In genomic region chr7:50330701-50331100, GRCh38 we compare ENCODE assay signal across 20 cellular contexts. TPM values are rescaled to one million over a fixed set of nuclear protein-coding genes. Genes with fewer than 3 reads are reported as not detected.
A peak's percentile ranks its signal among the peaks of the same experiment; 100 is the strongest.
DNase-seq lines count a peak whose midpoint lies in the region; ATAC-seq, FAIRE-seq and TF ChIP-seq lines count a peak whose summit lies in the region.
"Had no signal": no experiment of that assay in that cellular context is flagged by ENCODE, and none has a peak within 500 bp of the region (broad histone marks: within the 10 kb centered on the region; RNA-seq: fewer than 3 reads in every experiment).

No MANE protein-coding gene starts in this region.

- peaks cover 53% of the 10 kb centered on the region for H3K4me1 Mint-ChIP-seq in T-helper 17 cell
- H3K4me1 Mint-ChIP-seq: nephron had no signal

- H3K9ac ChIP-seq in BLaER1 treated with 17β-estradiol and CSF1 and Interleukin-3, amounts not matched to agents 10 nM and 100 nM = peak overlapping the region in 3 of 11 experiments; percentile 7 to 47 (median 16); a peak in 6 of 22 replicates
- H3K9ac ChIP-seq in colonic mucosa (ENCODE audit: low read depth in 2 of 2, low read length in 2 of 2) = peak overlapping the region in 1 of 2 donors; percentile 20

- peak overlapping the region in 1 of 10 experiments; percentile 1; a peak in 1 of 20 replicates for H3K4me3 ChIP-seq in BLaER1 treated with 17β-estradiol and CSF1 and Interleukin-3, amounts not matched to agents 10 nM and 100 nM
- no peak overlapping the region for H3K4me3 ChIP-seq in colonic mucosa
- H3K4me3 ChIP-seq: left lung had no signal

- DNase-seq in GM12891 (ENCODE audit: insufficient read length, low spot score) = no peak
- peak; percentile 66 for DNase-seq in NAMALWA (ENCODE audit: low spot score)
- DNase-seq in colonic mucosa = no peak
- no peak for DNase-seq in midbrain (lab: John Stamatoyannopoulos, UW)
- DNase-seq in stimulated activated CD4-positive, alpha-beta T cell treated with anti-CD3 and anti-CD28 coated beads, Interleukin-2, amount 100 ng/mL, for 48 hours = no peak
- no peak for DNase-seq in T-helper 17 cell
- DNase-seq: activated CD4-positive, alpha-beta T cell treated with anti-CD3 and anti-CD28 coated beads, Interleukin-2, amount 50 U/mL, for 1 hour; activated naive CD4-positive, alpha-beta T cell; central memory CD4-positive, alpha-beta T cell; EL; hippocampal formation; left lung; NCI-H1092 treated with DMSO at 0.1 percent for 48 hours; NCI-H226; retina; stimulated activated CD4-positive, alpha-beta T cell treated with anti-CD3 and anti-CD28 coated beads, Interleukin-1b, Interleukin-23, amount 100 ng/mL, for 48 hours had no signal

- peaks cover 0 to 99% (median 58%) of the 10 kb centered on the region in 11 experiments; a peak in 18 of 22 replicates for H4K20me1 ChIP-seq in BLaER1 treated with 17β-estradiol and CSF1 and Interleukin-3, amounts not matched to agents 10 nM and 100 nM

- peaks cover 41 to 85% (median 71%) of the 10 kb centered on the region in 11 experiments for H3K36me3 ChIP-seq in BLaER1 treated with 17β-estradiol and CSF1 and Interleukin-3, amounts not matched to agents 10 nM and 100 nM
- no peaks in the 10 kb centered on the region for H3K36me3 ChIP-seq in colonic mucosa

- H3K36me3 Mint-ChIP-seq in T-helper 17 cell (ENCODE audit: low read depth) = peaks cover 11% of the 10 kb centered on the region

- H3K27me3 ChIP-seq in BLaER1 treated with 17β-estradiol and CSF1 and Interleukin-3, amounts not matched to agents 10 nM and 100 nM = no peaks in the 10 kb centered on the region
- no peaks in the 10 kb centered on the region for H3K27me3 ChIP-seq in colonic mucosa

- no peaks in the 10 kb centered on the region for H3K27me3 Mint-ChIP-seq in T-helper 17 cell

- no peak overlapping the region for H3K4me3 Mint-ChIP-seq in T-helper 17 cell
- H3K4me3 Mint-ChIP-seq: nephron had no signal

- peaks cover 74 to 99% (median 85%) of the 10 kb centered on the region in 10 experiments for H3K4me1 ChIP-seq in BLaER1 treated with 17β-estradiol and CSF1 and Interleukin-3, amounts not matched to agents 10 nM and 100 nM
- H3K4me1 ChIP-seq in colonic mucosa = no peaks in the 10 kb centered on the region

- TF ChIP-seq CTCF in colonic mucosa (IDR thresholded peaks at IDR 0.05) = no peak

- TF ChIP-seq POLR2A in GM12891 (IDR thresholded peaks at IDR 0.05; ENCODE audit: low read depth, low read length) = no peak

- no peak for ATAC-seq in HG03521 (IDR thresholded peaks at IDR 0.05; ENCODE audit: unreplicated experiment)
- ATAC-seq in T-helper 17 cell = no peak

- H3K27ac Mint-ChIP-seq in T-helper 17 cell = no peak overlapping the region
- H3K27ac Mint-ChIP-seq: nephron had no signal

- peak overlapping the region; percentile 67 to 96 (median 85) for H3K4me2 ChIP-seq in BLaER1 treated with 17β-estradiol and CSF1 and Interleukin-3, amounts not matched to agents 10 nM and 100 nM

- H3K9me3 ChIP-seq in BLaER1 treated with 17β-estradiol and CSF1 and Interleukin-3, amounts not matched to agents 10 nM and 100 nM (replicated peaks in 1 of 11) = 0 out of 22 replicates have a peak, but pooled peaks cover 0 to 2% (median 0%) of the 10 kb centered on the region in 11 experiments
- H3K9me3 ChIP-seq in colonic mucosa (no peaks in the 10 kb centered on the region), T-helper 17 cell (ENCODE audit: control insufficient read depth, low read length, poor library complexity, severe bottlenecking) (no peaks in the 10 kb centered on the region)
- H3K9me3 ChIP-seq: left lung had no signal

- intact Hi-C loops in colonic mucosa (cut with DNase I) = no loop called here

- peak overlapping the region in 9 of 11 experiments; percentile 14 to 68 (median 43); a peak in 16 of 22 replicates for H3K27ac ChIP-seq in BLaER1 treated with 17β-estradiol and CSF1 and Interleukin-3, amounts not matched to agents 10 nM and 100 nM
- peak overlapping the region; percentile 6 for H3K27ac ChIP-seq in colonic mucosa

- FAIRE-seq in GM12891 (lab: Jason Lieb, UNC) = peak; percentile 92

TF ChIP-seq in GM12891, 5 proteins besides CTCF, POLR2A, EP300 and RAD21:
- TF ChIP-seq SPI1 (IDR thresholded peaks at IDR 0.05; ENCODE audit: low read depth, low read length) (0 out of 2 replicates have a peak, but pooled peaks have one; percentile 5), PAX5 (IDR thresholded peaks at IDR 0.05; ENCODE audit: insufficient read depth, low read length, severe bottlenecking) (no peak)

RNA-seq across cellular contexts. Expression of gene IKZF1, which starts 26.2 kb away (rescaled TPM):
- 39.6 TPM for polyA plus RNA-seq in GM12891 (2012; ENCODE audit: low read depth, missing spikeins)
- total RNA-seq in colonic mucosa (1 to 10 TPM; 4.9 to 5.6 TPM), T-helper 17 cell (100 to 1,000 TPM; 301 to 323 TPM)
- total RNA-seq: epithelial cell of proximal tubule had no signal

Comparison
In these comparisons a context has a peak if more than half of its experiments do, and no peak if none do; other contexts are left out.
1. RNA of gene IKZF1, which starts 26.2 kb away (total RNA-seq): 301 to 323 TPM in T-helper 17 cell; 4.9 to 5.6 TPM in colonic mucosa; every median in the first group is over 10 times any median in the second.